8 cellular contexts compared by ENCODE assay signal in genomic region chr6:144931172-144932035, GRCh38.
DNase-seq lines count a peak whose midpoint lies in the region; ATAC-seq and TF ChIP-seq lines count a peak whose summit lies in the region.

No MANE protein-coding gene starts in this region.

- TF ChIP-seq CTCF in GM12865 (IDR thresholded peaks at IDR 0.05; ENCODE audit: insufficient read depth, low read depth, low read length, missing control alignments) (peak; percentile 62), RWPE2 (IDR thresholded peaks at IDR 0.05; ENCODE audit: poor library complexity, severe bottlenecking) (peak; percentile 84), choroid plexus epithelial cell (conservative IDR thresholded peaks at IDR 0.05; ENCODE audit: low read depth, low read length) (peak; percentile 82), mucosa of descending colon (IDR thresholded peaks at IDR 0.05) (no peak)

- peaks cover 3% of the 10 kb centered on the region for H3K9me3 ChIP-seq in RWPE2 (ENCODE audit: severe bottlenecking)
- H3K9me3 ChIP-seq in mucosa of descending colon, result no peaks in the 10 kb centered on the region

- no peaks in the 10 kb centered on the region for H3K27me3 ChIP-seq in RWPE2 (ENCODE audit: insufficient read depth, poor library complexity, severe bottlenecking)

- H3K4me1 ChIP-seq in RWPE2 (ENCODE audit: insufficient read depth, poor library complexity, severe bottlenecking) (no peaks in the 10 kb centered on the region), mucosa of descending colon (ENCODE audit: low read depth) (no peaks in the 10 kb centered on the region)

- ATAC-seq in HG03196 (IDR thresholded peaks at IDR 0.05; ENCODE audit: unreplicated experiment) (peak; percentile 65), RWPE2 (ENCODE audit: low read depth) (peak; percentile 71; the same call in 1 of the 3 replicates), mucosa of descending colon (peak; percentile 54), GM21737 (IDR thresholded peaks at IDR 0.05; ENCODE audit: unreplicated experiment) (no peak), GM19452 (IDR thresholded peaks at IDR 0.05; ENCODE audit: unreplicated experiment) (no peak)

- intact Hi-C loops in mucosa of descending colon (cut with DNase I, micrococcal nuclease), result loop anchor here in 1 of 2 donors (5.0 kb wide), 1 partner anchor 349 kb away; no protein-coding TSS in a partner anchor

- DNase-seq in ACHN (peak; percentile 42), GM12865 (ENCODE audit: low read depth) (peak; percentile 41), RWPE2 (ENCODE audit: low spot score) (no peak), choroid plexus epithelial cell (ENCODE audit: low read depth) (peak; percentile 64), mucosa of descending colon (peak in 1 of 3 donors; percentile 71)

- in situ Hi-C loops in ACHN (cut with HindIII; ENCODE audit: low pct_ligation_motif_present, low pct_unique_long_range_greater_than_20kb, low sequenced_read_pairs), result no loop called here

- H3K36me3 ChIP-seq in RWPE2 (ENCODE audit: low read depth) (no peaks in the 10 kb centered on the region), mucosa of descending colon (ENCODE audit: low read depth) (no peaks in the 10 kb centered on the region)

- H3K27ac ChIP-seq in RWPE2 (ENCODE audit: poor library complexity, severe bottlenecking), result no peak overlapping the region

- H3K4me3 ChIP-seq in GM12865 (ENCODE audit: low read depth, low read length) (no peak overlapping the region), RWPE2 (ENCODE audit: severe bottlenecking) (no peak overlapping the region), choroid plexus epithelial cell (ENCODE audit: low read depth, low read length) (no peak overlapping the region), mucosa of descending colon (no peak overlapping the region)

Comparison
In these comparisons a context has a peak if more than half of its experiments do, and no peak if none do; other contexts are left out.
1. ATAC-seq: peak in HG03196 (single experiment), RWPE2 (single experiment) and mucosa of descending colon (single experiment); none in GM21737 (single experiment) and GM19452 (single experiment).